Comparison of ENCODE assay signal across 8 cellular contexts in the genomic region with DNA sequence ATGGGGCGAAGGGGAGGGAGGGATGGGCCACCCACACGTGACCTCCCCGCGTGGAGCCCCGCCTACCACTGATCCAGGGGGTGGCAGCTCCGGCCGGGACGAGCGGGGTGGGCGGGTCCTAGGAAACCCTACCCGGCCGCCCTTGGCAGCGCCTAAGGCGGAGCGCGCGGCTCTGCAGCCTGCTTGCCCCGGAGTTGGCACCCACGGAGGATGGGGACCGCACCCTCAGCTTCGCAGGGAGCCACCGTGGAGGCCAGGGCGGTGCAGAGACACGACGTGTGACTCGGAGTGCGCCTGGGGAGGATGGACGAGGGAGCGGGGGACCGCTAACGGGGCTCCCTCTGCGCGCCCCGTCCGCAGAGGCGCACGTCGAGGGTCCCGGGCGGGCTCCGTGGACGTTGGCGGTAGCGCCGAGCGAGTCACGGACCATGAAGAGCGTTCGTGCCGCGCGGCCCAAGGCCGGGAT. TPM values are rescaled to one million over a fixed set of nuclear protein-coding genes. Genes with fewer than 3 reads are reported as not detected.
DNase-seq lines count a peak whose midpoint lies in the region; ATAC-seq, FAIRE-seq and TF ChIP-seq lines count a peak whose summit lies in the region.

A gene with protein sequence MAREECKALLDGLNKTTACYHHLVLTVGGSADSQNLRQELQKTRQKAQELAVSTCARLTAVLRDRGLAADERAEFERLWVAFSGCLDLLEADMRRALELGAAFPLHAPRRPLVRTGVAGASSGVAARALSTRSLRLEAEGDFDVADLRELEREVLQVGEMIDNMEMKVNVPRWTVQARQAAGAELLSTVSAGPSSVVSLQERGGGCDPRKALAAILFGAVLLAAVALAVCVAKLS (plus strand): TSS at position 129 of the 466 bp plus-strand sequence. CDS start 416 bp downstream, outside the sequence.

- no peaks in the 10 kb centered on the region for H3K9me3 Mint-ChIP-seq in dendritic cell treated with granulocyte-macrophage colony-stimulating factor and Interleukin-4, amounts not matched to agents 40 ng/mL and 50 ng/mL, for 4 days

- H3K4me3 ChIP-seq in HepG2 (replicated peaks in 1 of 3; ENCODE audit: insufficient read depth in 1 of 3, low read depth in 2 of 3, low read length in 3 of 3): peak within 1 kb of the TSS; percentile 74 to 88 (median 85)

- peaks cover 58% of the 10 kb centered on the region for H3K4me1 ChIP-seq in HepG2 (ENCODE audit: insufficient read depth, low read length)

- H3K4me2 ChIP-seq in HepG2 (ENCODE audit: low read depth, low read length): peak within 1 kb of the TSS; percentile 94

- H4K20me1 ChIP-seq in HepG2 (ENCODE audit: insufficient read depth, low read length): peaks cover 21% of the 10 kb centered on the region

- H3K27me3 ChIP-seq in HepG2 (ENCODE audit: control insufficient read depth in 1 of 2, insufficient read depth in 2 of 2, low read length in 2 of 2): peaks cover 3 to 15% of the 10 kb centered on the region in 2 experiments; a peak in 4 of 5 replicates

- TF ChIP-seq RAD21 in HepG2 (CRISPR knock-in tag; IDR thresholded peaks at IDR 0.05): no peak

- no peak for TF ChIP-seq POLR2A in HepG2 (IDR thresholded peaks at IDR 0.05; ENCODE audit: insufficient read depth in 1 of 2, low read depth in 2 of 2, low read length in 2 of 2)

- CTCF ChIA-PET in HepG2 (lab: Yijun Ruan, JAX; ENCODE audit: low intra/inter-chr PET ratio, low total read pairs): no interaction called here

- no peak for TF ChIP-seq CTCF in HepG2 (CRISPR knock-in tag; IDR thresholded peaks at IDR 0.05)

- no peak within 1 kb of the TSS for H2AFZ ChIP-seq in HepG2 (ENCODE audit: low read length)

- intact Hi-C loops in dendritic cell treated with granulocyte-macrophage colony-stimulating factor and Interleukin-4, amounts not matched to agents 40 ng/mL and 50 ng/mL, for 4 days (cut with micrococcal nuclease): loop anchor here (1.0 kb wide), 1 partner anchor 17 kb away; no protein-coding TSS in a partner anchor
- intact Hi-C loops in HepG2 (cut with micrococcal nuclease; ENCODE audit: unreplicated experiment): no loop called here

- H3K79me2 ChIP-seq in HepG2 (ENCODE audit: insufficient read depth, low read length): peaks cover 23% of the 10 kb centered on the region

- no peaks in the 10 kb centered on the region for H3K36me3 ChIP-seq in HepG2 (replicated peaks in 1 of 2; ENCODE audit: control insufficient read depth in 1 of 2, insufficient read depth in 2 of 2, low read length in 2 of 2)

- H3K9ac ChIP-seq in HepG2 (ENCODE audit: insufficient read depth, low read depth, low read length): peak within 1 kb of the TSS; percentile 65

- H3K27ac Mint-ChIP-seq in dendritic cell treated with granulocyte-macrophage colony-stimulating factor and Interleukin-4, amounts not matched to agents 40 ng/mL and 50 ng/mL, for 4 days: peak within 1 kb of the TSS; percentile 75

- no peaks in the 10 kb centered on the region for H3K9me3 ChIP-seq in HepG2 (ENCODE audit: low read length)

- H3K36me3 Mint-ChIP-seq in dendritic cell treated with granulocyte-macrophage colony-stimulating factor and Interleukin-4, amounts not matched to agents 40 ng/mL and 50 ng/mL, for 4 days (ENCODE audit: low read depth): peaks cover 12% of the 10 kb centered on the region

- H3K27me3 Mint-ChIP-seq in dendritic cell treated with granulocyte-macrophage colony-stimulating factor and Interleukin-4, amounts not matched to agents 40 ng/mL and 50 ng/mL, for 4 days: peaks cover 46% of the 10 kb centered on the region

- TF ChIP-seq EP300 in HepG2 (IDR thresholded peaks at IDR 0.05; ENCODE audit: low read depth in 2 of 2, low read length in 2 of 2): no peak
- TF ChIP-seq EP300 in HepG2 (CRISPR knock-in tag; IDR thresholded peaks at IDR 0.05; ENCODE audit: borderline replicate concordance): no peak

- no peak for FAIRE-seq in HepG2 (lab: Jason Lieb, UNC)

- peak; percentile 55 for ATAC-seq in HepG2

- H3K27ac ChIP-seq in HepG2 (ENCODE audit: extremely low read length, insufficient read depth, low read length): peak within 1 kb of the TSS; percentile 51

- DNase-seq in COLO668 (lab: John Stamatoyannopoulos, UW; ENCODE audit: unreplicated experiment) (peak; percentile 84), HCEC 1CT (peak; percentile 68), NCI-H2227 (lab: John Stamatoyannopoulos, UW; ENCODE audit: unreplicated experiment) (peak; percentile 99), HepG2 (ENCODE audit: low spot score) (peak; percentile 36), HPDE6-E6E7 (ENCODE audit: extremely low spot score) (no peak)
- DNase-seq in activated CD4-positive, alpha-beta T cell treated with anti-CD3 and anti-CD28 coated beads for 4 hours: peak; percentile 54 to 69
- peak; percentile 63 for DNase-seq in stimulated activated CD4-positive, alpha-beta T cell treated with anti-CD3 and anti-CD28 coated beads, Interleukin-4, amount 100 ng/mL, for 24 hours

- POLR2A ChIA-PET in HepG2 (lab: Yijun Ruan, JAX): interaction anchor here (0.5 to 2.3 kb wide), 7 partner anchors 10 to 270 kb away, joined by 3 to 21 read pairs (median 3); a partner anchor contains a TSS

- 100% methylated on average over 3 of the region's 53 CpGs for WGBS in HepG2 (ENCODE audit: low lambda C conversion rate)

- BruUV-seq in HepG2 (replicated peaks; lab: Mats Ljungman, UMichigan): no TSS peak

- peaks cover 40% of the 10 kb centered on the region for H3K4me1 Mint-ChIP-seq in dendritic cell treated with granulocyte-macrophage colony-stimulating factor and Interleukin-4, amounts not matched to agents 40 ng/mL and 50 ng/mL, for 4 days (ENCODE audit: low read depth)

- peak within 1 kb of the TSS; percentile 90 for H3K4me3 Mint-ChIP-seq in dendritic cell treated with granulocyte-macrophage colony-stimulating factor and Interleukin-4, amounts not matched to agents 40 ng/mL and 50 ng/mL, for 4 days

- in situ Hi-C loops in HepG2 (cut with HindIII; ENCODE audit: extremely low pct_ligation_motif_present, low pct_unique_long_range_greater_than_20kb): loop anchor here (25.0 kb wide), 1 partner anchor 462 kb away; a partner anchor contains a TSS

TF ChIP-seq in HepG2, 621 proteins besides CTCF, POLR2A, EP300 and RAD21 (continues in another document):
- TF ChIP-seq ZNF564 (CRISPR knock-in tag; IDR thresholded peaks at IDR 0.05): no peak
- TF ChIP-seq JUNB (CRISPR knock-in tag; IDR thresholded peaks at IDR 0.05; ENCODE audit: borderline replicate concordance): no peak
- no peak for TF ChIP-seq ZSCAN22 (CRISPR knock-in tag; IDR thresholded peaks at IDR 0.05)
- 0 out of 2 replicates have a peak, but pooled peaks have one; percentile 9 for TF ChIP-seq ZNF224 (CRISPR knock-in tag; IDR thresholded peaks at IDR 0.05)
- no peak for TF ChIP-seq CBFB (CRISPR knock-in tag; IDR thresholded peaks at IDR 0.05)
- no peak for TF ChIP-seq ZNF207 (IDR thresholded peaks at IDR 0.05; ENCODE audit: borderline replicate concordance)
- TF ChIP-seq ELF4 (CRISPR knock-in tag; IDR thresholded peaks at IDR 0.05; ENCODE audit: borderline replicate concordance): no peak
- TF ChIP-seq PTBP1 (IDR thresholded peaks at IDR 0.05; ENCODE audit: low read depth, low read length, poor library complexity, severe bottlenecking): no peak
- no peak for TF ChIP-seq ZSCAN21 (CRISPR knock-in tag; IDR thresholded peaks at IDR 0.05; ENCODE audit: borderline replicate concordance)
- no peak for TF ChIP-seq ZNF761 (CRISPR knock-in tag; conservative IDR thresholded peaks at IDR 0.05)
- TF ChIP-seq, protein P1, sequence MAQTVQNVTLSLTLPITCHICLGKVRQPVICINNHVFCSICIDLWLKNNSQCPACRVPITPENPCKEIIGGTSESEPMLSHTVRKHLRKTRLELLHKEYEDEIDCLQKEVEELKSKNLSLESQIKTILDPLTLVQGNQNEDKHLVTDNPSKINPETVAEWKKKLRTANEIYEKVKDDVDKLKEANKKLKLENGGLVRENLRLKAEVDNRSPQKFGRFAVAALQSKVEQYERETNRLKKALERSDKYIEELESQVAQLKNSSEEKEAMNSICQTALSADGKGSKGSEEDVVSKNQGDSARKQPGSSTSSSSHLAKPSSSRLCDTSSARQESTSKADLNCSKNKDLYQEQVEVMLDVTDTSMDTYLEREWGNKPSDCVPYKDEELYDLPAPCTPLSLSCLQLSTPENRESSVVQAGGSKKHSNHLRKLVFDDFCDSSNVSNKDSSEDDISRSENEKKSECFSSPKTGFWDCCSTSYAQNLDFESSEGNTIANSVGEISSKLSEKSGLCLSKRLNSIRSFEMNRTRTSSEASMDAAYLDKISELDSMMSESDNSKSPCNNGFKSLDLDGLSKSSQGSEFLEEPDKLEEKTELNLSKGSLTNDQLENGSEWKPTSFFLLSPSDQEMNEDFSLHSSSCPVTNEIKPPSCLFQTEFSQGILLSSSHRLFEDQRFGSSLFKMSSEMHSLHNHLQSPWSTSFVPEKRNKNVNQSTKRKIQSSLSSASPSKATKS (CRISPR knock-in tag; IDR thresholded peaks at IDR 0.05): no peak
- 0 out of 2 replicates have a peak, but pooled peaks have one; percentile 44 for TF ChIP-seq ZNF709 (CRISPR knock-in tag; IDR thresholded peaks at IDR 0.05)
- TF ChIP-seq ZBTB42 (CRISPR knock-in tag; IDR thresholded peaks at IDR 0.05): no peak
- TF ChIP-seq MIER2 (CRISPR knock-in tag; IDR thresholded peaks at IDR 0.05): no peak

RNA-seq across cellular contexts. Expression of the gene that starts here (rescaled TPM):
- not detected in 2 replicates for total RNA-seq in HepG2 (2016; rRNA removed; fragmentation: Illumina TruSeq; extraction: Trizol)
- not detected in 2 replicates for total RNA-seq in HepG2 (2016; cell fraction: cytosol; rRNA removed; fragmentation: Illumina TruSeq; extraction: Trizol; ENCODE audit: low read depth)
- 0.07 and 0.09 TPM in 2 replicates for total RNA-seq in HepG2 (2016; cell fraction: insoluble cytoplasmic fraction; rRNA removed; fragmentation: Illumina TruSeq; extraction: Trizol)
- total RNA-seq in HepG2 (2016; cell fraction: membrane; rRNA removed; fragmentation: Illumina TruSeq; extraction: Trizol): 0.06 TPM in 1 of 2 replicates, not detected in the other
- not detected in 2 replicates for total RNA-seq in HepG2 (2016; cell fraction: nucleus; rRNA removed; fragmentation: Illumina TruSeq; extraction: Trizol)
- polyA plus RNA-seq in HepG2 (2011; rRNA removed): 0.01 and 0.03 TPM in 2 replicates
- polyA plus RNA-seq in HepG2 (2011; cell fraction: cytosol; rRNA removed): 0.05 and 0.06 TPM in 2 replicates
- 0.03 and 0.10 TPM in 2 replicates for polyA plus RNA-seq in HepG2 (2011; cell fraction: nucleus; rRNA removed)
- 0.05 TPM in 1 of 2 replicates, not detected in the other for polyA plus RNA-seq in HepG2 (2012)
- polyA plus RNA-seq in HepG2 (2016; cell fraction: cytosol; fragmentation: Illumina TruSeq; extraction: Trizol; ENCODE audit: low read depth): not detected in 2 replicates
- polyA plus RNA-seq in HepG2 (2016; cell fraction: insoluble cytoplasmic fraction; fragmentation: Illumina TruSeq; extraction: Trizol; ENCODE audit: low read depth): not detected in 2 replicates
- polyA plus RNA-seq in HepG2 (2016; cell fraction: membrane; fragmentation: Illumina TruSeq; extraction: Trizol; ENCODE audit: low read depth): not detected in 2 replicates
- polyA plus RNA-seq in HepG2 (2016; cell fraction: nucleus; fragmentation: Illumina TruSeq; extraction: Trizol; ENCODE audit: insufficient read depth, low read depth): not detected in 2 replicates
- polyA minus RNA-seq in HepG2 (2011; rRNA and poly(A)+ RNA removed; ENCODE audit: low replicate concordance): 0.04 and 0.58 TPM in 2 replicates
- polyA minus RNA-seq in HepG2 (2011; cell fraction: cytosol; rRNA and poly(A)+ RNA removed): not detected in 2 replicates
- polyA minus RNA-seq in HepG2 (2011; cell fraction: nucleus; rRNA and poly(A)+ RNA removed): 0.13 TPM in 1 of 2 replicates, not detected in the other

Comparison
In these comparisons a context has a peak if more than half of its experiments do, and no peak if none do; other contexts are left out.
1. Peak in DNase-seq, ATAC-seq, H3K4me3 ChIP-seq, H3K27ac ChIP-seq, H3K9ac ChIP-seq and H3K4me2 ChIP-seq in HepG2; RNA of the gene not detected or under 1 TPM.